Comparison of ENCODE assay signal across 14 cellular contexts in the genomic region with DNA sequence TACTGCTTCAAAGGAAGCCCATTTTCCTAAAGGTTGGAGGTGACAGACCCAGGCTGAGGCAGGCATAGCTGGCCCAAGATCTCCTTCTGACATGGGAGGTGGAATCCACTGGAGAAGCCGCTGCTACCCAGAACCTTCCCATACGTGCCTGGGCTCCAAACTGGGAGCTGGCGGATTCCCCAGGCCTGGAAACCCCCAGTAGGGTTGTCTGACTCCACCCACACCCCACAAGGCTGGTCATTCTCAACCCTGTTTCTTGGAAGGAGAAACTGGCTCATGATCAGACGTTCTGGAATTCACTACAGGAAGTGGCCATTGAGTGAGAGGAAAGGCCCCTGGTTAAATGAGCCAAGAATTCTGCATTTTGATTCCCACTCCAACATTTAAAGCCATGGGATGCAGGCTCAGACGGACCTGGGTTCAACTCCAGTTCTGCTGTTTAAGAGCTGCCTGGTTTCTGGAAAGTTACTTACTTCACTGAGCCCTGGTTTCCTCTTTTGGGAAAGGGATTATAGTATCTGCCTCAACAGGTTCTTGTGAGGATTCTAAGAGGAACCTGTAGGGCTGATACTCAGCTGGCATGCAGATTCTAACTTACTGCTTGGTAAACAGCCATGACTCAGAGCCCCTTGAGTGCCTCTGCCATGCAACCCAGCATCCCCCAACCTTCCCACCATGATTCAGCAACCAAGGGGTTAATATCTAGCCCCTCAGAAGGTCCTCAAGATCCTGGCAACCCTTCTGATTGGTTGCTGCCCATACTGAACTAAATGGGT. TPM values are rescaled to one million over a fixed set of nuclear protein-coding genes. Genes with fewer than 3 reads are reported as not detected.
DNase-seq lines count a peak whose midpoint lies in the region; ATAC-seq, FAIRE-seq and TF ChIP-seq lines count a peak whose summit lies in the region.
"Had no signal": no experiment of that assay in that cellular context is flagged by ENCODE, and none has a peak within 500 bp of the region (broad histone marks: within the 10 kb centered on the region; RNA-seq: fewer than 3 reads in every experiment).

No MANE protein-coding gene starts in this region.

- no peaks in the 10 kb centered on the region for H3K79me1 ChIP-seq in H1 (ENCODE audit: low read depth, low read length)
- no peaks in the 10 kb centered on the region for H3K79me1 ChIP-seq in mesendoderm (ENCODE audit: low read length)

- H3K27me3 ChIP-seq in ACC112 (ENCODE audit: insufficient read depth, low read length), result no peaks in the 10 kb centered on the region
- H3K27me3 ChIP-seq in H1 (replicated peaks in 1 of 4; ENCODE audit: control insufficient read depth in 3 of 4, extremely low read depth in 1 of 4, insufficient read depth in 3 of 4, low read length in 3 of 4), result peaks cover 0 to 3% (median 0%) of the 10 kb centered on the region in 4 experiments; a peak in 1 of 7 replicates
- H3K27me3 ChIP-seq in mesendoderm (ENCODE audit: insufficient read depth, low read length, poor library complexity), result no peaks in the 10 kb centered on the region

- H3K4me3 ChIP-seq in ACC112 (ENCODE audit: low read depth, low read length) (0 out of 2 replicates have a peak overlapping the region, but pooled peaks have one; percentile 28), H1 (ENCODE audit: extremely low read depth in 1 of 4, insufficient read depth in 2 of 4, low read depth in 3 of 4, low read length in 4 of 4) (no peak overlapping the region), mesendoderm (ENCODE audit: low read length) (no peak overlapping the region)
- H3K4me3 ChIP-seq: GM23338 had no signal

- peaks cover 5% of the 10 kb centered on the region for H3K27me3 Mint-ChIP-seq in activated CD4-positive, alpha-beta T cell treated with anti-CD3 and anti-CD28 coated beads, Interleukin-2, amount 10 ng/mL, durations not matched to agents 24 days and 14 days
- H3K27me3 Mint-ChIP-seq: stimulated activated naive CD8-positive, alpha-beta T cell treated with anti-CD3 and anti-CD28 coated beads, Interleukin-15, Interleukin-2, amounts not matched to agents 100 ng/mL and 50 ng/mL, for 24 hours had no signal

- ATAC-seq in HG03432 (IDR thresholded peaks at IDR 0.05; ENCODE audit: unreplicated experiment) (no peak), HG02763 (IDR thresholded peaks at IDR 0.05; ENCODE audit: unreplicated experiment) (no peak)
- ATAC-seq: GM23338 had no signal

- H3K4me2 ChIP-seq in H1 (ENCODE audit: insufficient read depth in 1 of 2, low read depth in 2 of 2, low read length in 2 of 2) (no peak overlapping the region), mesendoderm (ENCODE audit: low read length) (no peak overlapping the region)
- H3K4me2 ChIP-seq: GM23338 had no signal

- H3K9ac ChIP-seq in H1 (replicated peaks in 1 of 4; ENCODE audit: extremely low read depth in 1 of 4, low read depth in 3 of 4, low read length in 3 of 4) (no peak overlapping the region), mesendoderm (ENCODE audit: low read length) (no peak overlapping the region)

- H3K4ac ChIP-seq in H1 (replicated peaks; ENCODE audit: insufficient read length, low read depth, low read length) (no peak overlapping the region), mesendoderm (ENCODE audit: low read depth, low read length) (peak overlapping the region; percentile 56)

- H2BK15ac ChIP-seq in H1 (ENCODE audit: low read length) (peak overlapping the region; percentile 40; the same call in 1 of the 2 replicates), mesendoderm (replicated peaks; ENCODE audit: low read depth) (no peak overlapping the region)

- H3K23me2 ChIP-seq in H1 (ENCODE audit: low read depth, low read length), result no peaks in the 10 kb centered on the region

- H2AFZ ChIP-seq in ACC112 (ENCODE audit: low read length, unreplicated experiment) (peak overlapping the region; percentile 45), H1 (ENCODE audit: low read length) (no peak overlapping the region)
- H2AFZ ChIP-seq: GM23338 had no signal

- H4K91ac ChIP-seq in H1 (replicated peaks; ENCODE audit: insufficient read length, low read length), result no peak overlapping the region

- no peak for TF ChIP-seq POLR2A in H1 (IDR thresholded peaks at IDR 0.05; ENCODE audit: control extremely low read depth in 1 of 2, low read depth in 2 of 2, low read length in 2 of 2)

- H3K4me3 Mint-ChIP-seq in activated CD4-positive, alpha-beta T cell treated with anti-CD3 and anti-CD28 coated beads, Interleukin-2, amount 10 ng/mL, durations not matched to agents 24 days and 14 days, result no peak overlapping the region
- H3K4me3 Mint-ChIP-seq: GM23338; stimulated activated naive CD8-positive, alpha-beta T cell treated with anti-CD3 and anti-CD28 coated beads, Interleukin-15, Interleukin-2, amounts not matched to agents 100 ng/mL and 50 ng/mL, for 24 hours; T-helper 1 cell treated with Interleukin-12 subunit alpha and Interleukin-12 subunit beta and Interleukin-4 antibody, amounts not matched to agents 30 μg/mL and 1 μg/mL, for 36 hours had no signal

- WGBS in H1 (ENCODE audit: extremely low coverage in 1 of 2, insufficient coverage in 1 of 2, insufficient read length in 1 of 2, insufficient replicate concordance in 2 of 2, low coverage in 1 of 2, low lambda C conversion rate in 2 of 2, missing lambda C conversion rate in 1 of 2), 2 experiments, result 91% methylated on average over 5 of the region's 5 CpGs; no CpG with 5 or more reads in 1 of the 2 experiments
- WGBS in mesendoderm (ENCODE audit: extremely low coverage, insufficient coverage, low lambda C conversion rate), result no CpG with 5 or more reads among the region's 5 CpGs

- no peak overlapping the region for H3K14ac ChIP-seq in H1 (ENCODE audit: insufficient read length)

- H4K5ac ChIP-seq in H1 (ENCODE audit: insufficient read length, low read depth, low read length), result no peak overlapping the region
- H4K5ac ChIP-seq in mesendoderm (ENCODE audit: low read length), result no peak overlapping the region

- intact Hi-C loops in activated CD4-positive, alpha-beta T cell treated with anti-CD3 and anti-CD28 coated beads, Interleukin-2, amount 10 ng/mL, durations not matched to agents 24 days and 14 days (cut with micrococcal nuclease), result no loop called here

- no peak for TF ChIP-seq CTCF in H1 (IDR thresholded peaks at IDR 0.05; ENCODE audit: control extremely low read depth in 1 of 3, insufficient read depth in 1 of 3, low read depth in 1 of 3, low read length in 3 of 3)

- no peaks in the 10 kb centered on the region for H4K20me1 ChIP-seq in H1 (replicated peaks in 1 of 2; ENCODE audit: control insufficient read depth in 1 of 2, insufficient read depth in 2 of 2, low read length in 2 of 2)

- H3K27ac Mint-ChIP-seq in activated CD4-positive, alpha-beta T cell treated with anti-CD3 and anti-CD28 coated beads, Interleukin-2, amount 10 ng/mL, durations not matched to agents 24 days and 14 days, result no peak overlapping the region
- H3K27ac Mint-ChIP-seq: GM23338; stimulated activated naive CD8-positive, alpha-beta T cell treated with anti-CD3 and anti-CD28 coated beads, Interleukin-15, Interleukin-2, amounts not matched to agents 100 ng/mL and 50 ng/mL, for 24 hours; T-helper 1 cell treated with Interleukin-12 subunit alpha and Interleukin-12 subunit beta and Interleukin-4 antibody, amounts not matched to agents 30 μg/mL and 1 μg/mL, for 36 hours had no signal

- no peak overlapping the region for H2BK20ac ChIP-seq in H1 (ENCODE audit: low read length)

- no peaks in the 10 kb centered on the region for H3K79me2 ChIP-seq in ACC112 (ENCODE audit: control insufficient read depth, insufficient read depth, low read length, unreplicated experiment)
- H3K79me2 ChIP-seq in H1 (ENCODE audit: control insufficient read depth in 1 of 2, insufficient read depth in 2 of 2, low read length in 2 of 2), result no peaks in the 10 kb centered on the region
- H3K79me2 ChIP-seq in mesendoderm (ENCODE audit: control insufficient read depth, insufficient read depth, low read length), result no peaks in the 10 kb centered on the region

- no peak for FAIRE-seq in H1 (lab: Jason Lieb, UNC)
- FAIRE-seq: GM18507 had no signal

- peak; percentile 5 for DNase-seq in MV-4-11 (lab: John Stamatoyannopoulos, UW)
- DNase-seq in H1 (ENCODE audit: low read depth in 1 of 2, low spot score in 2 of 2), result no peak
- DNase-seq in mesendoderm, result no peak
- DNase-seq in activated CD4-positive, alpha-beta T cell treated with anti-CD3 and anti-CD28 coated beads, Interleukin-2, amount 10 ng/mL, durations not matched to agents 24 days and 14 days, result no peak
- DNase-seq in central memory CD4-positive, alpha-beta T cell, result no peak
- DNase-seq: CD4-positive, CD25-positive, alpha-beta regulatory T cell; NCI-H2171 treated with DMSO at 0.1 percent for 48 hours had no signal

- POLR2A ChIA-PET in H1 (lab: Charles Lee; ENCODE audit: partially characterized antibody), result interaction anchor here (0.6 kb wide), 1 partner anchor 9 kb away, joined by 4 read pairs; no protein-coding TSS in a partner anchor

- H3K56ac ChIP-seq in H1 (replicated peaks; ENCODE audit: insufficient read length, low read depth, low read length), result no peak overlapping the region
- H3K56ac ChIP-seq in mesendoderm (ENCODE audit: low read length), result no peak overlapping the region

- H3K36me3 Mint-ChIP-seq in activated CD4-positive, alpha-beta T cell treated with anti-CD3 and anti-CD28 coated beads, Interleukin-2, amount 10 ng/mL, durations not matched to agents 24 days and 14 days (ENCODE audit: low read depth), result no peaks in the 10 kb centered on the region
- H3K36me3 Mint-ChIP-seq: CD4-positive, CD25-positive, alpha-beta regulatory T cell had no signal

- H2BK5ac ChIP-seq in H1 (ENCODE audit: low read depth, low read length) (no peak overlapping the region; the same call in 1 of the 2 replicates), mesendoderm (ENCODE audit: low read length) (peak overlapping the region; percentile 6)

- H3K36me3 ChIP-seq in ACC112 (ENCODE audit: insufficient read depth, low read length), result no peaks in the 10 kb centered on the region
- H3K36me3 ChIP-seq in H1 (ENCODE audit: control insufficient read depth in 2 of 4, insufficient read depth in 4 of 4, low read length in 3 of 4), result no peaks in the 10 kb centered on the region
- no peaks in the 10 kb centered on the region for H3K36me3 ChIP-seq in mesendoderm (ENCODE audit: control insufficient read depth, insufficient read depth, low read length)

- TF ChIP-seq EP300 in H1 (IDR thresholded peaks at IDR 0.05; ENCODE audit: borderline replicate concordance in 1 of 2, low read depth in 2 of 2, low read length in 2 of 2), result no peak

- H2BK120ac ChIP-seq in H1 (replicated peaks; ENCODE audit: low read depth, low read length) (no peak overlapping the region), mesendoderm (ENCODE audit: low read depth, low read length) (no peak overlapping the region)

- H3K18ac ChIP-seq in H1 (ENCODE audit: extremely low read depth, low read length) (no peak overlapping the region), mesendoderm (ENCODE audit: low read length) (peak overlapping the region; percentile 42)

- H4K8ac ChIP-seq in H1 (ENCODE audit: extremely low read depth, insufficient read depth, low read length), result no peak overlapping the region
- no peak overlapping the region for H4K8ac ChIP-seq in mesendoderm (ENCODE audit: low read depth, low read length)

- H3K9me3 ChIP-seq in H1 (ENCODE audit: insufficient read depth in 2 of 2, low read depth in 1 of 2, low read length in 1 of 2), result no peaks in the 10 kb centered on the region

- H3K4me1 Mint-ChIP-seq in activated CD4-positive, alpha-beta T cell treated with anti-CD3 and anti-CD28 coated beads, Interleukin-2, amount 10 ng/mL, durations not matched to agents 24 days and 14 days, result peaks cover 18% of the 10 kb centered on the region

- H2BK12ac ChIP-seq in H1 (ENCODE audit: low read depth, low read length), result no peak overlapping the region

- H3K27ac ChIP-seq in ACC112 (ENCODE audit: low read depth, low read length) (peak overlapping the region; percentile 73), H1 (ENCODE audit: low read depth, low read length) (no peak overlapping the region), mesendoderm (ENCODE audit: low read depth, low read length) (no peak overlapping the region)

- no peak overlapping the region for H2AK5ac ChIP-seq in H1 (ENCODE audit: low read depth, low read length)
- no peak overlapping the region for H2AK5ac ChIP-seq in mesendoderm (ENCODE audit: low read length)

- H3K4me1 ChIP-seq in ACC112 (ENCODE audit: control insufficient read depth, insufficient read depth, low read length, unreplicated experiment), result peaks cover 21% of the 10 kb centered on the region
- peaks cover 0 to 15% (median 10%) of the 10 kb centered on the region in 4 experiments; a peak in 6 of 7 replicates for H3K4me1 ChIP-seq in H1 (replicated peaks in 1 of 4; ENCODE audit: control insufficient read depth in 3 of 4, insufficient read depth in 4 of 4, low read length in 3 of 4)
- H3K4me1 ChIP-seq in mesendoderm (ENCODE audit: control insufficient read depth, low read depth, low read length), result peaks cover 24% of the 10 kb centered on the region

- no peak for TF ChIP-seq RAD21 in H1 (IDR thresholded peaks at IDR 0.05 in 1 of 2, conservative IDR thresholded peaks at IDR 0.05 in 1 of 2; ENCODE audit: low read depth in 2 of 2, low read length in 2 of 2)

- CTCF ChIA-PET in H1 (lab: Charles Lee; ENCODE audit: partially characterized antibody), result interaction anchor here (0.7 to 2.3 kb wide), 3 partner anchors 18 to 40 kb away, joined by 3 to 7 read pairs (median 3); no protein-coding TSS in a partner anchor

- no peak overlapping the region for H3K23ac ChIP-seq in H1 (ENCODE audit: insufficient read length)
- H3K23ac ChIP-seq in mesendoderm (ENCODE audit: low read length), result no peak overlapping the region

- H3K9me3 Mint-ChIP-seq in activated CD4-positive, alpha-beta T cell treated with anti-CD3 and anti-CD28 coated beads, Interleukin-2, amount 10 ng/mL, durations not matched to agents 24 days and 14 days, result no peaks in the 10 kb centered on the region
- H3K9me3 Mint-ChIP-seq: CD4-positive, CD25-positive, alpha-beta regulatory T cell; GM23338; stimulated activated naive CD8-positive, alpha-beta T cell treated with anti-CD3 and anti-CD28 coated beads, Interleukin-15, Interleukin-2, amounts not matched to agents 100 ng/mL and 50 ng/mL, for 24 hours; T-helper 1 cell treated with Interleukin-12 subunit alpha and Interleukin-12 subunit beta and Interleukin-4 antibody, amounts not matched to agents 30 μg/mL and 1 μg/mL, for 36 hours had no signal

RNA-seq across cellular contexts. Expression of gene TSKU, which starts 19.4 kb away (rescaled TPM):
- total RNA-seq in H1 (2021; fragmentation: NEBNext Ultra II Directional; extraction: Animal tissue kit (Norgen Biotek cat#: 25700)), result 22.8 TPM in 2 replicates
- 28.4 and 40.7 TPM in 2 replicates for polyA plus RNA-seq in H1 (2011; rRNA removed)
- 18.1 TPM for polyA plus RNA-seq in H1 (2011; cell fraction: cytosol; rRNA removed)
- 34.2 TPM for polyA plus RNA-seq in H1 (2011; cell fraction: nucleus; rRNA removed)
- 15.8 to 27.1 TPM (median 20.7 TPM) in 4 replicates for polyA plus RNA-seq in H1 (2012, experiment 1 of 2)
- polyA plus RNA-seq in H1 (2012, experiment 2 of 2), result 22.0 TPM
- polyA plus RNA-seq in H1 (2013, experiment 1 of 2), result 21.4 TPM
- 23.8 TPM for polyA plus RNA-seq in H1 (2013, experiment 2 of 2)
- polyA minus RNA-seq in H1 (2011; rRNA and poly(A)+ RNA removed), result 21.7 and 33.3 TPM in 2 replicates
- polyA minus RNA-seq in H1 (2011; cell fraction: cytosol; rRNA and poly(A)+ RNA removed), result 17.2 TPM
- polyA minus RNA-seq in H1 (2011; cell fraction: nucleus; rRNA and poly(A)+ RNA removed), result 27.5 TPM
- 62.6 TPM for polyA plus RNA-seq in mesendoderm (2013, experiment 1 of 2)
- polyA plus RNA-seq in mesendoderm (2013, experiment 2 of 2), result 61.3 TPM
- 3.4 and 5.2 TPM in 2 replicates for total RNA-seq in activated CD4-positive, alpha-beta T cell treated with anti-CD3 and anti-CD28 coated beads, Interleukin-2, amount 10 ng/mL, durations not matched to agents 24 days and 14 days
- total RNA-seq: CD4-positive, CD25-positive, alpha-beta regulatory T cell had no signal
- polyA plus RNA-seq: CD4-positive, CD25-positive, alpha-beta regulatory T cell had no signal
